In the genomic region with DNA sequence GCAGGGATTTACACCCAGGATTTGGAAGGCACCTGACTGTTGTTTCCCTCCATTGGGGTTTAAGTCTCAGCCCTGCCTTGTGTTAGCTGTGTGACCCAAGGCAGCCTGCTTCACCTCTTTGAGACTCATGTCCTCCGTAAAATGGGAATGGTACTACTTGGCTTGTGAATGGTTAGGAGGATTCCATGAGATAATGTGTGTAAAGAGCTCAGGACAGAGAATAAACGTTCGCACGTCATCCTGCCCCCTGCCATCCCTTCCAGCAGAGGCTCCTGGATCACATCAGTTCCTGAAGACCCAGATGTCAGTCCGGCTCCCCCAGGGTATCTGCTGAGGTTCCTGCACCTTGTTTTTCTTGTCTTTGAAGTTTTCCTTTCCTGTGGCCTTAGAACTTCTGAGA, we compare ENCODE assay signal across 1 cellular context.
TF ChIP-seq lines count a peak whose summit lies in the region.

No MANE protein-coding gene starts in this region.

TF ChIP-seq in H1, 55 proteins besides CTCF, POLR2A, EP300 and RAD21:
- TF ChIP-seq KDM5A (IDR thresholded peaks at IDR 0.05; ENCODE audit: low read length) (no peak), SAP30 (IDR thresholded peaks at IDR 0.05; ENCODE audit: insufficient read depth, insufficient replicate concordance, low read length) (no peak), TEAD4 (IDR thresholded peaks at IDR 0.05; ENCODE audit: low read depth, low read length) (no peak), FOSL1 (IDR thresholded peaks at IDR 0.05; ENCODE audit: insufficient read depth, low read depth, low read length) (no peak), BCL11A (IDR thresholded peaks at IDR 0.05; ENCODE audit: low read depth in 2 of 2, low read length in 2 of 2) (no peak), CBX5 (IDR thresholded peaks at IDR 0.05; ENCODE audit: low read depth, low read length) (no peak), RNF2 (IDR thresholded peaks at IDR 0.05; ENCODE audit: borderline replicate concordance, low read depth, low read length, missing control alignments, poor library complexity, severe bottlenecking) (no peak), SUZ12 (IDR thresholded peaks at IDR 0.05; ENCODE audit: low read length) (no peak), ASH2L (IDR thresholded peaks at IDR 0.05; ENCODE audit: low read length) (no peak), NRF1 (IDR thresholded peaks at IDR 0.05; ENCODE audit: low read depth, low read length) (no peak), MAFK (IDR thresholded peaks at IDR 0.05; ENCODE audit: low read depth, low read length) (no peak), HDAC6 (IDR thresholded peaks at IDR 0.05; ENCODE audit: low read depth, low read length) (no peak), TAF1 (IDR thresholded peaks at IDR 0.05; ENCODE audit: low read depth, low read length) (no peak), CHD2 (IDR thresholded peaks at IDR 0.05; ENCODE audit: low read length) (no peak), TAF7 (optimal IDR thresholded peaks at IDR 0.05; ENCODE audit: borderline replicate concordance, low read depth, low read length) (no peak), SIN3A (conservative IDR thresholded peaks at IDR 0.05 in 1 of 2, IDR thresholded peaks at IDR 0.05 in 1 of 2; ENCODE audit: low read depth in 1 of 2, low read length in 2 of 2) (no peak), GABPA (IDR thresholded peaks at IDR 0.05; ENCODE audit: borderline replicate concordance, insufficient read depth, low read length) (no peak), JUND (IDR thresholded peaks at IDR 0.05; ENCODE audit: low read length) (no peak), CHD1 (IDR thresholded peaks at IDR 0.05; ENCODE audit: low read depth, low read length) (no peak), CBX8 (IDR thresholded peaks at IDR 0.05; ENCODE audit: borderline replicate concordance, low read depth, low read length) (no peak)
TF ChIP-seq in H1: peak in this region for 0.
